8 cellular contexts compared by ENCODE assay signal in the genomic region with DNA sequence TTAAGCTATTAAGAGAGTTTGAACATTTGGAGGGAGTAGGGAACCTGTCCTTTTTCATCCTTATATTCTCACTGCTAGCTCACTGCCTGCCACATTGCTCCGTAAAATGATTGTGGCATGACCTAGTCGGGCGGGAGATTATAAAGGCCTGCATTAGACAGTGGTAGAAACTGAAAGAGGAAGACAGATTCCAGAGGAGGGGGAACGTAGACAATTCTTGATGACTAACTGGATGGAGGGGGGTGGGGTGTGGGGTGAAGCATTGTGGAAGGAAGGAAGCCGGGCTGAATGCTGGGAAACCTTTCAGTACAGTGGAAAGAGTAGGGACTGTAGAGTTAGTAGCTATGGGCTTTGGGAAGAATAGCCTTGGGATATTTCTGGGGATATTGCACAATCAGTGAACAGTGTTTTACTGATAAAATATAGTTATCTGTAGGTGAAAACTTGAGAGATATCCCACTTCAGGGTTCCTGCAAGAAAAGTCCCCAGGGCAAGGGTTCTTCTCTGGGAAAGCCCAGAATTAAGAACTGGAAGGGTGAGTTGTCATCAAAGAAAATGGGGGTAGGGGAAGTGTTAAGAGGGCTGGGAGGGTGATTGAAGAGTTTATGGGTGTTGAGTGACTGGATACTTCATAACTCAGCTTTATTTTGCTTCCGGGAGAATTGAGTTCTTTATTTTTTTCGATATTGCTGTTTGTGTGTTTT. TPM values are rescaled to one million over a fixed set of nuclear protein-coding genes. Genes with fewer than 3 reads are reported as not detected.
DNase-seq lines count a peak whose midpoint lies in the region; ATAC-seq and TF ChIP-seq lines count a peak whose summit lies in the region.

No MANE protein-coding gene starts in this region.

- H3K9me3 Mint-ChIP-seq in activated naive CD8-positive, alpha-beta T cell treated with anti-CD3 and anti-CD28 coated beads, Interleukin-2, amount 50 U/mL, for 24 hours: no peaks in the 10 kb centered on the region
- H3K9me3 Mint-ChIP-seq in progenitor cell of endocrine pancreas (ENCODE audit: low read depth): no peaks in the 10 kb centered on the region

- H3K27ac ChIP-seq in RWPE2 (ENCODE audit: poor library complexity, severe bottlenecking) (peak overlapping the region; percentile 98), heart left ventricle (peak overlapping the region; percentile 28 to 97 (median 94))

- H3K36me3 ChIP-seq in RWPE2 (ENCODE audit: low read depth): peaks cover 32% of the 10 kb centered on the region
- peaks cover 0 to 16% (median 7%) of the 10 kb centered on the region in 9 donors for H3K36me3 ChIP-seq in heart left ventricle

- TF ChIP-seq CTCF in RWPE2 (IDR thresholded peaks at IDR 0.05; ENCODE audit: poor library complexity, severe bottlenecking) (no peak), heart left ventricle (IDR thresholded peaks at IDR 0.05) (no peak), progenitor cell of endocrine pancreas (IDR thresholded peaks at IDR 0.05; ENCODE audit: unreplicated experiment) (no peak)

- peaks cover 68% of the 10 kb centered on the region for H3K4me1 Mint-ChIP-seq in activated naive CD8-positive, alpha-beta T cell treated with anti-CD3 and anti-CD28 coated beads, Interleukin-2, amount 50 U/mL, for 24 hours
- peaks cover 31% of the 10 kb centered on the region for H3K4me1 Mint-ChIP-seq in progenitor cell of endocrine pancreas (ENCODE audit: low read depth)

- peak overlapping the region; percentile 99 for H3K27ac Mint-ChIP-seq in activated naive CD8-positive, alpha-beta T cell treated with anti-CD3 and anti-CD28 coated beads, Interleukin-2, amount 50 U/mL, for 24 hours
- peak overlapping the region; percentile 98 for H3K27ac Mint-ChIP-seq in progenitor cell of endocrine pancreas

- H3K27me3 ChIP-seq in RWPE2 (ENCODE audit: insufficient read depth, poor library complexity, severe bottlenecking): no peaks in the 10 kb centered on the region
- no peaks in the 10 kb centered on the region for H3K27me3 ChIP-seq in heart left ventricle

- DNase-seq in RWPE2 (ENCODE audit: low spot score) (peak; percentile 88), heart left ventricle (peak in 4 of 5 donors; percentile 80 to 87 (median 82)), progenitor cell of endocrine pancreas (ENCODE audit: low spot score, unreplicated experiment) (no peak), NCI-H524 (lab: John Stamatoyannopoulos, UW) (no peak)
- peak; percentile 63 for DNase-seq in activated naive CD8-positive, alpha-beta T cell treated with anti-CD3 and anti-CD28 coated beads, Interleukin-2, amount 50 U/mL, for 24 hours

- H3K4me1 ChIP-seq in RWPE2 (ENCODE audit: insufficient read depth, poor library complexity, severe bottlenecking) (peaks cover 24% of the 10 kb centered on the region), heart left ventricle (peaks cover 0 to 59% (median 45%) of the 10 kb centered on the region in 12 donors)

- intact Hi-C loops in heart left ventricle (cut with DNase I): loop anchor here in 8 of 10 donors (2.0 to 10.0 kb wide), 7 partner anchors 41 to 195 kb away; no protein-coding TSS in a partner anchor

- H3K27me3 Mint-ChIP-seq in activated naive CD8-positive, alpha-beta T cell treated with anti-CD3 and anti-CD28 coated beads, Interleukin-2, amount 50 U/mL, for 24 hours: no peaks in the 10 kb centered on the region
- H3K27me3 Mint-ChIP-seq in progenitor cell of endocrine pancreas: no peaks in the 10 kb centered on the region

- ATAC-seq in GM21360 (IDR thresholded peaks at IDR 0.05; ENCODE audit: unreplicated experiment): peak; percentile 42
- peak; percentile 78 for ATAC-seq in RWPE2 (ENCODE audit: low read depth)
- ATAC-seq in activated naive CD8-positive, alpha-beta T cell treated with anti-CD3 and anti-CD28 coated beads, Interleukin-2, amount 50 U/mL, for 24 hours: peak; percentile 65
- peak; percentile 57 to 86 (median 80) for ATAC-seq in heart left ventricle
- ATAC-seq in HG03159 (IDR thresholded peaks at IDR 0.05; ENCODE audit: unreplicated experiment): no peak
- no peak for ATAC-seq in HG02938 (IDR thresholded peaks at IDR 0.05; ENCODE audit: unreplicated experiment)

- H3K4me3 ChIP-seq in RWPE2 (ENCODE audit: severe bottlenecking) (peak overlapping the region; percentile 95), heart left ventricle (peak overlapping the region in 11 of 12 donors; percentile 79 to 97 (median 82))

- H3K4me3 Mint-ChIP-seq in activated naive CD8-positive, alpha-beta T cell treated with anti-CD3 and anti-CD28 coated beads, Interleukin-2, amount 50 U/mL, for 24 hours: peak overlapping the region; percentile 100
- peak overlapping the region; percentile 96 for H3K4me3 Mint-ChIP-seq in progenitor cell of endocrine pancreas (ENCODE audit: low read depth)

- H3K36me3 Mint-ChIP-seq in activated naive CD8-positive, alpha-beta T cell treated with anti-CD3 and anti-CD28 coated beads, Interleukin-2, amount 50 U/mL, for 24 hours (ENCODE audit: low read depth): peaks cover 29% of the 10 kb centered on the region
- H3K36me3 Mint-ChIP-seq in progenitor cell of endocrine pancreas (ENCODE audit: insufficient read depth): peaks cover 5% of the 10 kb centered on the region

- TF ChIP-seq POLR2A in heart left ventricle (IDR thresholded peaks at IDR 0.05): peak in 1 of 2 donors; percentile 24

- H3K9me3 ChIP-seq in RWPE2 (ENCODE audit: severe bottlenecking) (no peaks in the 10 kb centered on the region), heart left ventricle (no peaks in the 10 kb centered on the region)

- 23 to 25% (median 24%) methylated on average over 7 of the region's 7 CpGs for WGBS in heart left ventricle, 4 donors

RNA-seq across cellular contexts. Expression of a gene that starts 2.1 kb away (rescaled TPM):
- total RNA-seq in heart left ventricle: 10 to 100 TPM; 27.9 to 78.3 (median 43.0) TPM
- polyA plus RNA-seq in heart left ventricle: 10 to 100 TPM; 29.1 to 42.6 TPM
- 77.8 and 78.0 TPM in 2 replicates for total RNA-seq in progenitor cell of endocrine pancreas

RNA-seq across cellular contexts. Expression of a gene that starts 13.9 kb away (rescaled TPM):
- total RNA-seq in heart left ventricle (10 to 100 TPM; 10.2 to 23.6 (median 17.1) TPM), progenitor cell of endocrine pancreas (47.3 and 51.6 TPM in 2 replicates)
- polyA plus RNA-seq in heart left ventricle: 10 to 100 TPM; 11.3 to 14.3 TPM

Comparison
In these comparisons a context has a peak if more than half of its experiments do, and no peak if none do; other contexts are left out.
1. ATAC-seq: peak in GM21360 (single experiment), RWPE2 (single experiment), activated naive CD8-positive, alpha-beta T cell treated with anti-CD3 and anti-CD28 coated beads, Interleukin-2, amount 50 U/mL, for 24 hours (single experiment) and heart left ventricle (4 of 4); none in HG03159 (single experiment) and HG02938 (single experiment).
2. DNase-seq: peak in RWPE2 (single experiment), activated naive CD8-positive, alpha-beta T cell treated with anti-CD3 and anti-CD28 coated beads, Interleukin-2, amount 50 U/mL, for 24 hours (single experiment) and heart left ventricle (4 of 5); none in progenitor cell of endocrine pancreas (single experiment) and NCI-H524 (0 of 2).